Comparison of ENCODE assay signal across 8 cellular contexts in genomic region chr4:73222466-73223257, GRCh38. TPM values are rescaled to one million over a fixed set of nuclear protein-coding genes. Genes with fewer than 3 reads are reported as not detected.
DNase-seq lines count a peak whose midpoint lies in the region; ATAC-seq and TF ChIP-seq lines count a peak whose summit lies in the region.

No MANE protein-coding gene starts in this region.

- no peak for TF ChIP-seq POLR2A in heart left ventricle (IDR thresholded peaks at IDR 0.05)

- no peak for TF ChIP-seq CTCF in heart left ventricle (IDR thresholded peaks at IDR 0.05)

- no peak overlapping the region for H3K27ac Mint-ChIP-seq in activated naive CD8-positive, alpha-beta T cell treated with anti-CD3 and anti-CD28 coated beads, Interleukin-2, amount 50 U/mL, for 24 hours

- H3K36me3 ChIP-seq in Karpas-422 (ENCODE audit: insufficient read depth, low read length): peaks cover 15% of the 10 kb centered on the region; the same call in 1 of the 2 replicates
- peaks cover 0 to 2% (median 0%) of the 10 kb centered on the region in 9 donors for H3K36me3 ChIP-seq in heart left ventricle

- no peaks in the 10 kb centered on the region for H4K20me1 ChIP-seq in Karpas-422 (ENCODE audit: insufficient read depth, low read depth, low read length)

- intact Hi-C loops in heart left ventricle (cut with DNase I): loop anchor here in 4 of 10 donors (2.0 to 5.0 kb wide), 2 partner anchors 35 to 36 kb away; partner anchors contain the start of gene ANKRD17 (in 4 of the 4)

- no peaks in the 10 kb centered on the region for H3K27me3 ChIP-seq in Karpas-422 (ENCODE audit: low read length)
- no peaks in the 10 kb centered on the region for H3K27me3 ChIP-seq in heart left ventricle

- H3K27ac ChIP-seq in Karpas-422 (ENCODE audit: low read length): peak overlapping the region; percentile 79
- peak overlapping the region; percentile 43 to 91 (median 81) for H3K27ac ChIP-seq in heart left ventricle

- H3K4me3 ChIP-seq in GM08714 (ENCODE audit: low read length): peak overlapping the region; percentile 71
- peak overlapping the region; percentile 55 for H3K4me3 ChIP-seq in Karpas-422 (ENCODE audit: low read length)
- peak overlapping the region; percentile 33 to 68 (median 56) for H3K4me3 ChIP-seq in heart left ventricle

- H3K4me1 Mint-ChIP-seq in activated naive CD8-positive, alpha-beta T cell treated with anti-CD3 and anti-CD28 coated beads, Interleukin-2, amount 50 U/mL, for 24 hours: peaks cover 37% of the 10 kb centered on the region

- peak; percentile 100 for ATAC-seq in activated naive CD8-positive, alpha-beta T cell treated with anti-CD3 and anti-CD28 coated beads, Interleukin-2, amount 50 U/mL, for 24 hours
- peak; percentile 99 to 100 (median 100) for ATAC-seq in heart left ventricle

- no peak overlapping the region for H3K4me3 Mint-ChIP-seq in activated naive CD8-positive, alpha-beta T cell treated with anti-CD3 and anti-CD28 coated beads, Interleukin-2, amount 50 U/mL, for 24 hours

- H3K9me3 Mint-ChIP-seq in activated naive CD8-positive, alpha-beta T cell treated with anti-CD3 and anti-CD28 coated beads, Interleukin-2, amount 50 U/mL, for 24 hours: no peaks in the 10 kb centered on the region

- no peaks in the 10 kb centered on the region for H3K27me3 Mint-ChIP-seq in activated naive CD8-positive, alpha-beta T cell treated with anti-CD3 and anti-CD28 coated beads, Interleukin-2, amount 50 U/mL, for 24 hours

- H3K36me3 Mint-ChIP-seq in activated naive CD8-positive, alpha-beta T cell treated with anti-CD3 and anti-CD28 coated beads, Interleukin-2, amount 50 U/mL, for 24 hours (ENCODE audit: low read depth): peaks cover 14% of the 10 kb centered on the region

- DNase-seq in GOT3 (lab: John Stamatoyannopoulos, UW) (peak; percentile 25), Karpas-422 (peak; percentile 73), RKO (ENCODE audit: low spot score) (peak; percentile 99), heart left ventricle (peak in 4 of 5 donors; percentile 51 to 76 (median 62)), pulmonary artery endothelial cell (ENCODE audit: low read depth, low spot score) (peak; percentile 92), mesenteric fat pad (ENCODE audit: low spot score) (no peak)
- DNase-seq in activated naive CD8-positive, alpha-beta T cell treated with anti-CD3 and anti-CD28 coated beads, Interleukin-2, amount 50 U/mL, for 24 hours: peak; percentile 33

- H3K4me1 ChIP-seq in Karpas-422 (ENCODE audit: low read length): peaks cover 51% of the 10 kb centered on the region
- peaks cover 0 to 58% (median 31%) of the 10 kb centered on the region in 12 donors for H3K4me1 ChIP-seq in heart left ventricle

- peak overlapping the region; percentile 73 for H3K4me2 ChIP-seq in Karpas-422 (ENCODE audit: low read depth, low read length, poor library complexity, severe bottlenecking)

- H3K79me2 ChIP-seq in Karpas-422 (ENCODE audit: low read length): peaks cover 97% of the 10 kb centered on the region

- no peaks in the 10 kb centered on the region for H3K9me3 ChIP-seq in Karpas-422 (ENCODE audit: low read length)
- H3K9me3 ChIP-seq in heart left ventricle: no peaks in the 10 kb centered on the region

- no peaks in the 10 kb centered on the region for H3K9me2 ChIP-seq in Karpas-422 (replicated peaks; ENCODE audit: insufficient read depth, low read length)

- H2AFZ ChIP-seq in Karpas-422 (ENCODE audit: low read length): no peak overlapping the region

- WGBS in heart left ventricle, 4 donors: 1 to 3% (median 2%) methylated on average over 6 of the region's 6 CpGs

- peak overlapping the region; percentile 51 for H3K9ac ChIP-seq in Karpas-422 (ENCODE audit: low read length)

RNA-seq across cellular contexts. Expression of gene ANKRD17, which starts 35.9 kb away (rescaled TPM):
- 46.6 and 71.0 TPM in 2 replicates for total RNA-seq in Karpas-422 (2014; rRNA removed; shearing (Covaris generic); ENCODE audit: low replicate concordance)
- 10 to 100 TPM; 48.5 to 67.1 (median 58.9) TPM for total RNA-seq in heart left ventricle
- polyA plus RNA-seq in heart left ventricle: 10 to 100 TPM; 13.0 to 19.8 TPM
- 48.4 and 65.3 TPM in 2 replicates for total RNA-seq in pulmonary artery endothelial cell
- total RNA-seq in mesenteric fat pad: 65.8 TPM
